Comparison of ENCODE assay signal across 8 cellular contexts in the genomic region with DNA sequence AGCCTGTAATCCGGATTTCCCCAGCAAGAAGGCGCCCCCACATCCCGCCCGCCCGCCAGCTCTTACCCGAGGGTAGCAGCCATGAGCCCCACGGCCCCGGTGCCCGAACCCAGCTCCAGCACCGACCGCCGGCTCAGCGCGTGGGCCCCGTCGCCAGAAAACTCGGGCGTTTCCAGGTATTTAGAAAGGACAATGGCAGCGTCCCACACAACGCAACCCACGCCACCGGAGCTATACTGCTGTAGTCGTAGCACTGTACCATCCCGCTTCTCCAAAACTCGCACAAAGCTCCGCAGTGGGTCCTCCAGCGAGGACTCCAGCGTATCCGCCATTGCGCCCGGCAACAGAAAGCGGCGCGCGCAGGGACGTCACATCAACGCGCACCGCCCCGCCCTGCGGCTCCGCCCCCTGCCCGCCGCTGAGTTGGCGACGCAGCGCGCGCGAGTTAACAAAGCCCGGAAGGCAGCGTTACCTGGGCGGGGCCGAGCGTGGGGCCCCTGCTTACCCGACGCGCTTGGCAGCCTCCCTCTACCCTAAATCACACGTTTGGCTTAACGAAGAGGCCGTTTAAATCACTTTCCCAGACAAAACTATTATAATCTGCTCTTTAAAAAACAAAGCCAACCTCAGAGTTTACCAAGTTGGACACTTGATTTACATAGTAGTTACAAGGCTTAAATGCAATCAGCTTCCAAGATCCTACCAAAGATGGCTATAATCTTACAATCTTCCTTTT. TPM values are rescaled to one million over a fixed set of nuclear protein-coding genes. Genes with fewer than 3 reads are reported as not detected.
A peak's percentile ranks its signal among the peaks of the same experiment; 100 is the strongest.
DNase-seq lines count a peak whose midpoint lies in the region; ATAC-seq, FAIRE-seq and TF ChIP-seq lines count a peak whose summit lies in the region.

Gene VCPKMT (minus strand): TSS at position 352 of the 736 bp plus-strand sequence. CDS start 20 bp downstream, at position 332.

- peak within 1 kb of the TSS; percentile 90 for H3K4me3 Mint-ChIP-seq in activated T-helper 17 cell treated with anti-CD3 and anti-CD28 coated beads, Interleukin-2, amount 50 U/mL, for 72 hours
- H3K4me3 Mint-ChIP-seq in naive thymus-derived CD8-positive, alpha-beta T cell, result peak within 1 kb of the TSS; percentile 91 to 99 (median 97)
- peak within 1 kb of the TSS; percentile 92 to 98 for H3K4me3 Mint-ChIP-seq in stimulated activated naive B cell treated with anti-CD40 and anti-IgM and Interleukin-4, amounts not matched to agents 10 μg/mL and 1 μg/mL and 100 μg/mL, for 72 hours

- CTCF ChIA-PET in RWPE1 (lab: Yijun Ruan, JAX), result interaction anchor here (0.6 to 2.0 kb wide), 4 partner anchors 224 to 264 kb away, joined by 3 to 5 read pairs (median 3); partner anchors contain the start of genes ARF6 and NEMF

- no peak for TF ChIP-seq CTCF in RWPE1 (conservative IDR thresholded peaks at IDR 0.05; ENCODE audit: low read depth)

- DNase-seq in ELF-1 (ENCODE audit: low read depth, low spot score) (peak; percentile 96), H54 (ENCODE audit: insufficient read length, low spot score) (peak; percentile 57), LoVo (ENCODE audit: low spot score) (peak; percentile 94), RWPE1 (ENCODE audit: low spot score) (peak; percentile 89), fibroblast of peridontal ligament (ENCODE audit: extremely low read depth) (peak; percentile 85)
- peak; percentile 90 to 98 (median 96) for DNase-seq in naive thymus-derived CD8-positive, alpha-beta T cell
- DNase-seq in stimulated activated naive B cell treated with anti-CD40 and anti-IgM and Interleukin-4, amounts not matched to agents 10 μg/mL and 1 μg/mL and 100 μg/mL, for 72 hours, result peak; percentile 92

- peak within 1 kb of the TSS; percentile 95 for H3K27ac Mint-ChIP-seq in activated T-helper 17 cell treated with anti-CD3 and anti-CD28 coated beads, Interleukin-2, amount 50 U/mL, for 72 hours
- peak within 1 kb of the TSS; percentile 96 to 99 (median 99) for H3K27ac Mint-ChIP-seq in naive thymus-derived CD8-positive, alpha-beta T cell
- peak within 1 kb of the TSS; percentile 99 for H3K27ac Mint-ChIP-seq in stimulated activated naive B cell treated with anti-CD40 and anti-IgM and Interleukin-4, amounts not matched to agents 10 μg/mL and 1 μg/mL and 100 μg/mL, for 72 hours

- TF ChIP-seq POLR2A in H54 (IDR thresholded peaks at IDR 0.05; ENCODE audit: low read depth, low read length), result peak; percentile 75

- no peaks in the 10 kb centered on the region for H3K9me3 Mint-ChIP-seq in activated T-helper 17 cell treated with anti-CD3 and anti-CD28 coated beads, Interleukin-2, amount 50 U/mL, for 72 hours
- H3K9me3 Mint-ChIP-seq in naive thymus-derived CD8-positive, alpha-beta T cell, result no peaks in the 10 kb centered on the region
- H3K9me3 Mint-ChIP-seq in stimulated activated naive B cell treated with anti-CD40 and anti-IgM and Interleukin-4, amounts not matched to agents 10 μg/mL and 1 μg/mL and 100 μg/mL, for 72 hours, result no peaks in the 10 kb centered on the region

- POLR2A ChIA-PET in RWPE1 (lab: Yijun Ruan, JAX; ENCODE audit: low non-redundant PET), result interaction anchor here (0.5 to 0.8 kb wide), 2 partner anchors 8 to 126 kb away, joined by 3 to 4 read pairs; no protein-coding TSS in a partner anchor
- POLR2A ChIA-PET in naive thymus-derived CD8-positive, alpha-beta T cell (lab: Charles Lee), result interaction anchor here (0.6 to 2.8 kb wide), 25 partner anchors 8 to 530 kb away, joined by 3 to 47 read pairs (median 4); partner anchors contain the start of genes ARF6, KLHDC2, L2HGDH and MAP4K5

- peak; percentile 100 for ATAC-seq in activated T-helper 17 cell treated with anti-CD3 and anti-CD28 coated beads, Interleukin-2, amount 50 U/mL, for 72 hours (replicated peaks)
- ATAC-seq in naive thymus-derived CD8-positive, alpha-beta T cell, result peak; percentile 95 to 96
- ATAC-seq in stimulated activated naive B cell treated with anti-CD40 and anti-IgM and Interleukin-4, amounts not matched to agents 10 μg/mL and 1 μg/mL and 100 μg/mL, for 72 hours (replicated peaks), result peak; percentile 97

- peak; percentile 87 for FAIRE-seq in H54 (lab: Jason Lieb, UNC)

- H3K36me3 Mint-ChIP-seq in activated T-helper 17 cell treated with anti-CD3 and anti-CD28 coated beads, Interleukin-2, amount 50 U/mL, for 72 hours (ENCODE audit: low read depth), result peaks cover 69% of the 10 kb centered on the region
- peaks cover 0 to 57% (median 10%) of the 10 kb centered on the region in 3 donors for H3K36me3 Mint-ChIP-seq in naive thymus-derived CD8-positive, alpha-beta T cell
- H3K36me3 Mint-ChIP-seq in stimulated activated naive B cell treated with anti-CD40 and anti-IgM and Interleukin-4, amounts not matched to agents 10 μg/mL and 1 μg/mL and 100 μg/mL, for 72 hours, result peaks cover 21 to 42% of the 10 kb centered on the region in 2 donors

- H3K4me1 Mint-ChIP-seq in activated T-helper 17 cell treated with anti-CD3 and anti-CD28 coated beads, Interleukin-2, amount 50 U/mL, for 72 hours, result peaks cover 11% of the 10 kb centered on the region
- H3K4me1 Mint-ChIP-seq in naive thymus-derived CD8-positive, alpha-beta T cell, result peaks cover 6 to 41% (median 25%) of the 10 kb centered on the region in 4 donors
- H3K4me1 Mint-ChIP-seq in stimulated activated naive B cell treated with anti-CD40 and anti-IgM and Interleukin-4, amounts not matched to agents 10 μg/mL and 1 μg/mL and 100 μg/mL, for 72 hours, result peaks cover 17 to 42% of the 10 kb centered on the region in 2 donors

- H3K27ac ChIP-seq in RWPE1, result peak within 1 kb of the TSS; percentile 71

- no peaks in the 10 kb centered on the region for H3K27me3 Mint-ChIP-seq in activated T-helper 17 cell treated with anti-CD3 and anti-CD28 coated beads, Interleukin-2, amount 50 U/mL, for 72 hours
- H3K27me3 Mint-ChIP-seq in naive thymus-derived CD8-positive, alpha-beta T cell, result no peaks in the 10 kb centered on the region
- H3K27me3 Mint-ChIP-seq in stimulated activated naive B cell treated with anti-CD40 and anti-IgM and Interleukin-4, amounts not matched to agents 10 μg/mL and 1 μg/mL and 100 μg/mL, for 72 hours, result no peaks in the 10 kb centered on the region

RNA-seq across cellular contexts. Expression of gene VCPKMT, which starts in this region (rescaled TPM):
- total RNA-seq in activated T-helper 17 cell treated with anti-CD3 and anti-CD28 coated beads, Interleukin-2, amount 50 U/mL, for 72 hours, result 10 to 100 TPM in 1 of 2 donors, 1 to 10 TPM in 1; 8.2 to 11.4 TPM
- total RNA-seq in naive thymus-derived CD8-positive, alpha-beta T cell, result 10 to 100 TPM; 22.3 to 26.0 TPM
- polyA plus RNA-seq in naive thymus-derived CD8-positive, alpha-beta T cell, result 10 to 100 TPM in 1 of 3 donors, 1 to 10 TPM in 2; 8.8 to 10.4 (median 9.5) TPM

Comparison
In these comparisons a context has a peak if more than half of its experiments do, and no peak if none do; other contexts are left out.
1. Peak in every context shown above with its lines: DNase-seq, ATAC-seq and H3K27ac ChIP-seq.